ENCODE assay signal across 8 cellular contexts in the genomic region with DNA sequence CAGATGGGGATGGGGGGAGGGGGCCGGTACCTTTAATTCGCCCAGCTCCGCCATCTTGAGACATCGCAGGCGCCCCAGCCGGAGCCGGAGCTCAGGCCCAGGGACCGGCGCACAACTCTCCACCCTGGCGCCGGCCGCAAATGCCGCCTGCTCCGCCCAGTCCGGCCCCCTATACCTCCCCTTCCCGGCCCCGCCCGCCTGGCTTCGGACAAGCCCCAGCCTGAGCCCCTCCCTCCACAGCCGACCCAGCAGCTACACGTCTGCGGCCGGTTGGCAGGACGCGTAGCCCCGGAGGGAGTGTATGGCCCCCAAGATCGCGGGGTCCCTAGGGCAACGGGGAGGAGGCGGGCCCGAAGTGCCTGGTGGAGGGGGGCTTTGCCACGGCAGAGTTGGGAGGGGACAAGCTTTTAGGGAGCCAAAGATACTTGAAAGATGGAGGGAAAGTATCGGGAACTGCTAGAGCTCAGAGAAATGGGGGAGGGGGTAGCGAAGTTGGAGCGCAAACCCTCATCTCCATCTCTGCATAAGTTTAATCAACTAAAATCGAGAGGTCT. TPM values are rescaled to one million over a fixed set of nuclear protein-coding genes. Genes with fewer than 3 reads are reported as not detected.
DNase-seq lines count a peak whose midpoint lies in the region; ATAC-seq and TF ChIP-seq lines count a peak whose summit lies in the region.

PIAS3 (minus strand) TSS at position 145 of the 554 bp plus-strand sequence; CDS start at position 54, 91 bp downstream.

- no peak for TF ChIP-seq CTCF in AG10803 (conservative IDR thresholded peaks at IDR 0.05; ENCODE audit: low read length)
- TF ChIP-seq CTCF in kidney epithelial cell (IDR thresholded peaks at IDR 0.05; ENCODE audit: insufficient read depth, low read length, poor library complexity, severe bottlenecking), result no peak

- DNase-seq in AG10803 (ENCODE audit: low read depth) (peak; percentile 95), NCI-H446 (lab: John Stamatoyannopoulos, UW) (peak; percentile 84 to 95), cerebellar nuclear complex (lab: John Stamatoyannopoulos, UW) (peak; percentile 35 to 49), kidney epithelial cell (ENCODE audit: low read depth) (peak; percentile 66)
- DNase-seq in activated CD4-positive, alpha-beta T cell treated with anti-CD3 and anti-CD28 coated beads for 1 hour, result peak; percentile 70
- DNase-seq in stimulated activated CD4-positive, alpha-beta T cell treated with anti-CD3 and anti-CD28 coated beads, Interleukin-15, amount 100 ng/mL, for 24 hours, result peak; percentile 94

- no peaks in the 10 kb centered on the region for H3K27me3 ChIP-seq in kidney epithelial cell (ENCODE audit: control insufficient read depth, insufficient read depth, low read length)

- peak within 1 kb of the TSS; percentile 96 for H3K4me3 ChIP-seq in AG10803 (ENCODE audit: low read length)
- peak within 1 kb of the TSS; percentile 79 for H3K4me3 ChIP-seq in kidney epithelial cell (ENCODE audit: low read depth, low read length)

- peaks cover 4% of the 10 kb centered on the region for H3K36me3 ChIP-seq in kidney epithelial cell (ENCODE audit: control insufficient read depth, insufficient read depth, low read length)

- ATAC-seq in GM19035 (IDR thresholded peaks at IDR 0.05; ENCODE audit: unreplicated experiment) (peak; percentile 76), HG03342 (IDR thresholded peaks at IDR 0.05; ENCODE audit: unreplicated experiment) (peak; percentile 85)

RNA-seq across cellular contexts. Expression of gene PIAS3, which starts in this region (rescaled TPM):
- total RNA-seq in kidney epithelial cell, result 17.7 and 19.6 TPM in 2 replicates

Comparison
In these comparisons a context has a peak if more than half of its experiments do, and no peak if none do; other contexts are left out.
1. Peak in every context shown above with its lines: DNase-seq, ATAC-seq and H3K4me3 ChIP-seq.
2. DNase-seq: peak in every context shown above with its lines; median percentile 95 in AG10803; 94 in stimulated activated CD4-positive, alpha-beta T cell treated with anti-CD3 and anti-CD28 coated beads, Interleukin-15, amount 100 ng/mL, for 24 hours; 90 in NCI-H446; 70 in activated CD4-positive, alpha-beta T cell treated with anti-CD3 and anti-CD28 coated beads for 1 hour; 66 in kidney epithelial cell; 42 in cerebellar nuclear complex.